In the genomic region with DNA sequence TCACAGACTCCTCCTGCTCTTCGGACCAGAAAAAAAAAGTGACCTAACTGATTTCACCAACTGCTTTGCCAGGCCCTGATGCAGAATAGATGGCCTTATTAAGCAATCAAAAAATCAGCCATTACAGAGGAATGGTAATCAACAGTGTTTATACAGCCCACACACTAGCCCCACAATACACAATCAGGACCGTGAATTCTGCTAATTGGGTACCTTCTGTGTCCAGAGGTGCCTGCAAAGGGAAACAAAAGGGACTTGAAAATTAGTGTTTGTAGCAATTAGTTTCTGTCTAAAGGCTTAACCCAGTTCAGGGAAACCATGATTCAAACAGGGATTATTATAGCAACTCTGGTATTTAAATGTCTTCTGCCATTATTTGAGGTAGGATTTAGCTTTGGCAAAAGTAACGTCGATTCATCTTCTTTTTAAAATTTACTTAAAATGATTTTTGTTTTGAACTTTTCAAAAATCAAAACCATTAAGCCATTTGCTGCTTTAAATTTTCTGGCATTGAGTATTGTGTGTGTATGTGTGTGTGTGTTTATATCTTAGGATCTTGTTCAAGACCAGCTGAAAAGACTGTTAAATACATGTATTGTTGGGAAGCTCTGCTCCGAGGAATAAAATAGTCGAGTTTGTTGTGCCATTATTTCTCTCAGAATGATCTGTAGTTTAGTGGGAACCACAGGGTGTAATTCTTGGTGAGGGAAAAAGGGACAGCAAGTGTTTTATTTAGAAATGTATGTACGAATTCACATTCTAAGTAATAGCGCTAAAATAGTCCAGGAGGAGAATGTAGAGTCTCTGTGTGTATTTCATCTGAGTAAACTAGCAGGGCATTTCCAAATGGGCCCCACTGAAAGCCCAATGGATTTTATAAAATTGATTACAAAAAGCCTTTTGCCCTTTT, we compare ENCODE assay signal across 29 cellular contexts.
A peak's percentile ranks its signal among the peaks of the same experiment; 100 is the strongest.
DNase-seq lines count a peak whose midpoint lies in the region; ATAC-seq, FAIRE-seq and TF ChIP-seq lines count a peak whose summit lies in the region.
"Had no signal": no experiment of that assay in that cellular context is flagged by ENCODE, and none has a peak within 500 bp of the region (broad histone marks: within the 10 kb centered on the region; RNA-seq: fewer than 3 reads in every experiment).

No MANE protein-coding gene starts in this region.

- TF ChIP-seq RAD21 in GM12878 (IDR thresholded peaks at IDR 0.05; ENCODE audit: insufficient read depth, low read depth, low read length), result no peak

- H3K36me3 Mint-ChIP-seq in activated CD8-positive, alpha-beta memory T cell treated with anti-CD3 and anti-CD28 coated beads, Interleukin-2, amount 10 ng/mL, durations not matched to agents 7 days and 5 days, result peaks cover 2% of the 10 kb centered on the region
- no peaks in the 10 kb centered on the region for H3K36me3 Mint-ChIP-seq in activated T-helper 2 cell treated with anti-CD3 and anti-CD28 coated beads, Interferon-gamma antibody, Interleukin-2, Interleukin-4, amounts not matched to agents 10 μg/mL and 5 μg/mL and 100 μg/mL, durations not matched to agents 14 hours and 24 hours and 36 hours (ENCODE audit: low read depth)
- H3K36me3 Mint-ChIP-seq: CD14-positive monocyte, memory B cell had no signal

- H3K27me3 Mint-ChIP-seq in activated CD8-positive, alpha-beta memory T cell treated with anti-CD3 and anti-CD28 coated beads, Interleukin-2, amount 10 ng/mL, durations not matched to agents 7 days and 5 days, result no peaks in the 10 kb centered on the region
- peaks cover 4% of the 10 kb centered on the region for H3K27me3 Mint-ChIP-seq in activated T-helper 2 cell treated with anti-CD3 and anti-CD28 coated beads, Interferon-gamma antibody, Interleukin-2, Interleukin-4, amounts not matched to agents 10 μg/mL and 5 μg/mL and 100 μg/mL, durations not matched to agents 14 hours and 24 hours and 36 hours (ENCODE audit: low read depth)
- H3K27me3 Mint-ChIP-seq: memory B cell; stimulated activated naive CD8-positive, alpha-beta T cell treated with anti-CD3 and anti-CD28 coated beads, Interleukin-15, amount 100 ng/mL, for 72 hours had no signal

- RAD21 ChIA-PET in GM12878 (lab: Charles Lee; ENCODE audit: unreplicated experiment), result no interaction called here

- H3K79me2 ChIP-seq in GM12878 (ENCODE audit: control insufficient read depth, insufficient read depth, low read length), result no peaks in the 10 kb centered on the region

- no TSS peak for BruUV-seq in GM12878 (replicated peaks; lab: Mats Ljungman, UMichigan)

- H3K4me1 Mint-ChIP-seq in activated CD8-positive, alpha-beta memory T cell treated with anti-CD3 and anti-CD28 coated beads, Interleukin-2, amount 10 ng/mL, durations not matched to agents 7 days and 5 days, result peaks cover 23% of the 10 kb centered on the region
- peaks cover 27% of the 10 kb centered on the region for H3K4me1 Mint-ChIP-seq in activated T-helper 2 cell treated with anti-CD3 and anti-CD28 coated beads, Interferon-gamma antibody, Interleukin-2, Interleukin-4, amounts not matched to agents 10 μg/mL and 5 μg/mL and 100 μg/mL, durations not matched to agents 14 hours and 24 hours and 36 hours (ENCODE audit: low read depth)
- H3K4me1 Mint-ChIP-seq: activated B cell treated with CpG ODN at 0.5 μM for 24 hours, CD14-positive monocyte had no signal

- H2AFZ ChIP-seq in GM12878 (ENCODE audit: control insufficient read depth, low read depth, low read length), result no peak overlapping the region

- H3K9ac ChIP-seq in GM12878 (ENCODE audit: control insufficient read depth, insufficient read depth, low read length), result no peak overlapping the region
- H3K9ac ChIP-seq: KMS-11 had no signal

- H3K36me3 ChIP-seq in GM12878 (ENCODE audit: control insufficient read depth in 2 of 2, insufficient read depth in 2 of 2, low read length in 1 of 2), result no peaks in the 10 kb centered on the region
- H3K36me3 ChIP-seq: heart right ventricle had no signal

- peaks cover 14% of the 10 kb centered on the region for H3K4me1 ChIP-seq in GM12878 (ENCODE audit: control insufficient read depth, insufficient read depth, low read length)
- H3K4me1 ChIP-seq: body of pancreas, heart right ventricle, psoas muscle had no signal

- H3K4me3 Mint-ChIP-seq in activated CD8-positive, alpha-beta memory T cell treated with anti-CD3 and anti-CD28 coated beads, Interleukin-2, amount 10 ng/mL, durations not matched to agents 7 days and 5 days, result no peak overlapping the region
- H3K4me3 Mint-ChIP-seq in activated T-helper 2 cell treated with anti-CD3 and anti-CD28 coated beads, Interferon-gamma antibody, Interleukin-2, Interleukin-4, amounts not matched to agents 10 μg/mL and 5 μg/mL and 100 μg/mL, durations not matched to agents 14 hours and 24 hours and 36 hours (ENCODE audit: low read depth), result no peak overlapping the region
- H3K4me3 Mint-ChIP-seq: activated B cell treated with CpG ODN at 0.5 μM for 24 hours; activated naive CD8-positive, alpha-beta T cell treated with anti-CD3 and anti-CD28 coated beads, Interleukin-2, amount 50 U/mL, for 24 hours; CD14-positive monocyte; HFFc6; memory B cell had no signal

- no peak overlapping the region for H3K27ac ChIP-seq in GM12878 (ENCODE audit: control insufficient read depth, insufficient read depth)
- H3K27ac ChIP-seq: body of pancreas, heart right ventricle, KMS-11, psoas muscle had no signal

- no peaks in the 10 kb centered on the region for H3K27me3 ChIP-seq in GM12878 (replicated peaks in 1 of 2; ENCODE audit: control insufficient read depth in 2 of 2, insufficient read depth in 2 of 2, low read length in 1 of 2)
- H3K27me3 ChIP-seq: body of pancreas had no signal

- no peak overlapping the region for H3K27ac Mint-ChIP-seq in activated CD8-positive, alpha-beta memory T cell treated with anti-CD3 and anti-CD28 coated beads, Interleukin-2, amount 10 ng/mL, durations not matched to agents 7 days and 5 days
- no peak overlapping the region for H3K27ac Mint-ChIP-seq in activated T-helper 2 cell treated with anti-CD3 and anti-CD28 coated beads, Interferon-gamma antibody, Interleukin-2, Interleukin-4, amounts not matched to agents 10 μg/mL and 5 μg/mL and 100 μg/mL, durations not matched to agents 14 hours and 24 hours and 36 hours
- H3K27ac Mint-ChIP-seq: activated B cell treated with CpG ODN at 0.5 μM for 24 hours; activated naive CD8-positive, alpha-beta T cell treated with anti-CD3 and anti-CD28 coated beads, Interleukin-2, amount 50 U/mL, for 24 hours; CD14-positive monocyte; HFFc6; memory B cell; stimulated activated naive CD8-positive, alpha-beta T cell treated with anti-CD3 and anti-CD28 coated beads, Interleukin-15, amount 100 ng/mL, for 72 hours had no signal

- CTCF ChIA-PET in GM12878 (lab: Yijun Ruan, JAX), result interaction anchor here (2.8 to 3.2 kb wide), 2 partner anchors 50 to 137 kb away, joined by 14 to 16 read pairs; no protein-coding TSS in a partner anchor
- CTCF ChIA-PET in activated CD8-positive, alpha-beta memory T cell treated with anti-CD3 and anti-CD28 coated beads, Interleukin-2, amount 10 ng/mL, durations not matched to agents 7 days and 5 days (lab: Charles Lee), result interaction anchor here (1.5 kb wide), 1 partner anchor 48 kb away, joined by 4 read pairs; no protein-coding TSS in a partner anchor

- in situ Hi-C loops in GM12878 (cut with MboI), result no loop called here

- H3K4me2 ChIP-seq in GM12878 (ENCODE audit: control insufficient read depth, insufficient read depth), result peak overlapping the region; percentile 44

- DNase-seq in NCI-H1092 (lab: John Stamatoyannopoulos, UW), result peak; percentile 54
- peak; percentile 70 to 92 for DNase-seq in NCI-H2081 (lab: John Stamatoyannopoulos, UW)
- DNase-seq in GM12878 (ENCODE audit: low read depth, low spot score), result no peak
- DNase-seq in pons (ENCODE audit: low spot score), result peak; percentile 79
- DNase-seq in NCI-H1694 (lab: John Stamatoyannopoulos, UW), result no peak
- DNase-seq in activated CD8-positive, alpha-beta memory T cell treated with anti-CD3 and anti-CD28 coated beads, Interleukin-2, amount 10 ng/mL, durations not matched to agents 7 days and 5 days, result no peak
- no peak for DNase-seq in HTR-8/SVneo (ENCODE audit: insufficient read length, low spot score)
- DNase-seq in activated T-helper 2 cell treated with anti-CD3 and anti-CD28 coated beads, Interferon-gamma antibody, Interleukin-2, Interleukin-4, amounts not matched to agents 10 μg/mL and 5 μg/mL and 100 μg/mL, durations not matched to agents 14 hours and 24 hours and 36 hours (ENCODE audit: low spot score), result no peak
- DNase-seq: activated B cell treated with CpG ODN at 0.5 μM for 24 hours; activated CD4-positive, alpha-beta T cell treated with anti-CD3 and anti-CD28 coated beads, Interleukin-2, amount 50 U/mL, for 4 hours; activated gamma-delta T cell treated with Interleukin-2 at 50 U/mL for 16 hours; activated naive CD8-positive, alpha-beta T cell treated with anti-CD3 and anti-CD28 coated beads, Interleukin-2, amount 50 U/mL, for 24 hours; activated T-cell treated with anti-CD3 and anti-CD28 coated beads for 4 hours; body of pancreas; effector CD8-positive, alpha-beta T cell; erythroblast; heart right ventricle; HFFc6; MV-4-11; NCI-H2171; NCI-H526; psoas muscle; stimulated activated naive CD8-positive, alpha-beta T cell treated with anti-CD3 and anti-CD28 coated beads, Interleukin-15, amount 100 ng/mL, for 72 hours; SW 1271; trophoblast cell had no signal

- no peaks in the 10 kb centered on the region for H4K20me1 ChIP-seq in GM12878 (ENCODE audit: control insufficient read depth, insufficient read depth)

- H3K4me3 ChIP-seq in GM12878, result no peak overlapping the region
- H3K4me3 ChIP-seq: body of pancreas, heart right ventricle, psoas muscle had no signal

- TF ChIP-seq POLR2A in GM12878 (IDR thresholded peaks at IDR 0.05; ENCODE audit: low read depth, low read length), result no peak

- no peaks in the 10 kb centered on the region for H3K9me3 ChIP-seq in GM12878 (replicated peaks; ENCODE audit: control insufficient read depth, insufficient read depth, low read length)
- H3K9me3 ChIP-seq: body of pancreas, heart right ventricle, psoas muscle had no signal

- POLR2A ChIA-PET in GM12878 (lab: Charles Lee), result no interaction called here

- SMC1A ChIA-PET in GM12878 (lab: Charles Lee; ENCODE audit: uncharacterized antibody, unreplicated experiment), result interaction anchor here (0.6 to 1.5 kb wide), 3 partner anchors 33 to 540 kb away, joined by 3 to 4 read pairs (median 3); no protein-coding TSS in a partner anchor

- FAIRE-seq in GM12878 (lab: Jason Lieb, UNC) (no peak), HTR-8/SVneo (lab: Jason Lieb, UNC) (no peak)
- FAIRE-seq: D721Med had no signal

- WGBS in GM12878 (ENCODE audit: insufficient coverage, insufficient replicate concordance, low lambda C conversion rate, missing lambda C conversion rate), result 65% methylated on average over 8 of the region's 8 CpGs

- no peak for TF ChIP-seq CTCF in GM12878 (IDR thresholded peaks at IDR 0.05 in 2 of 3, conservative IDR thresholded peaks at IDR 0.05 in 1 of 3; ENCODE audit: control insufficient read depth in 2 of 3, extremely low read depth in 1 of 3, insufficient read depth in 1 of 3, low read depth in 3 of 3, low read length in 3 of 3)

- no peaks in the 10 kb centered on the region for H3K9me3 Mint-ChIP-seq in activated CD8-positive, alpha-beta memory T cell treated with anti-CD3 and anti-CD28 coated beads, Interleukin-2, amount 10 ng/mL, durations not matched to agents 7 days and 5 days (ENCODE audit: low read depth)
- H3K9me3 Mint-ChIP-seq in activated T-helper 2 cell treated with anti-CD3 and anti-CD28 coated beads, Interferon-gamma antibody, Interleukin-2, Interleukin-4, amounts not matched to agents 10 μg/mL and 5 μg/mL and 100 μg/mL, durations not matched to agents 14 hours and 24 hours and 36 hours, result no peaks in the 10 kb centered on the region
- H3K9me3 Mint-ChIP-seq: activated B cell treated with CpG ODN at 0.5 μM for 24 hours; activated naive CD8-positive, alpha-beta T cell treated with anti-CD3 and anti-CD28 coated beads, Interleukin-2, amount 50 U/mL, for 24 hours; CD14-positive monocyte; HFFc6; memory B cell; stimulated activated naive CD8-positive, alpha-beta T cell treated with anti-CD3 and anti-CD28 coated beads, Interleukin-15, amount 100 ng/mL, for 72 hours had no signal

- no peak for ATAC-seq in GM12878
- ATAC-seq in activated CD8-positive, alpha-beta memory T cell treated with anti-CD3 and anti-CD28 coated beads, Interleukin-2, amount 10 ng/mL, durations not matched to agents 7 days and 5 days, result no peak
- ATAC-seq: activated naive CD8-positive, alpha-beta T cell treated with anti-CD3 and anti-CD28 coated beads, Interleukin-2, amount 50 U/mL, for 24 hours; body of pancreas; heart right ventricle; psoas muscle had no signal

- no peak for TF ChIP-seq EP300 in GM12878 (IDR thresholded peaks at IDR 0.05; ENCODE audit: borderline replicate concordance in 1 of 2, control insufficient read depth in 1 of 2, low read depth in 2 of 2, low read length in 2 of 2)

- intact Hi-C loops in GM12878 (cut with micrococcal nuclease; ENCODE audit: unreplicated experiment), result no loop called here
- intact Hi-C loops in activated T-helper 2 cell treated with anti-CD3 and anti-CD28 coated beads, Interferon-gamma antibody, Interleukin-2, Interleukin-4, amounts not matched to agents 10 μg/mL and 5 μg/mL and 100 μg/mL, durations not matched to agents 14 hours and 24 hours and 36 hours (cut with micrococcal nuclease), result no loop called here

Comparison
In these comparisons a context has a peak if more than half of its experiments do, and no peak if none do; other contexts are left out.
1. DNase-seq: peak in NCI-H1092 (single experiment), NCI-H2081 (2 of 2) and pons (single experiment); none in GM12878 (single experiment), NCI-H1694 (single experiment), activated CD8-positive, alpha-beta memory T cell treated with anti-CD3 and anti-CD28 coated beads, Interleukin-2, amount 10 ng/mL, durations not matched to agents 7 days and 5 days (single experiment), HTR-8/SVneo (single experiment) and activated T-helper 2 cell treated with anti-CD3 and anti-CD28 coated beads, Interferon-gamma antibody, Interleukin-2, Interleukin-4, amounts not matched to agents 10 μg/mL and 5 μg/mL and 100 μg/mL, durations not matched to agents 14 hours and 24 hours and 36 hours (single experiment).